1 cellular context compared by ENCODE assay signal in the genomic region with DNA sequence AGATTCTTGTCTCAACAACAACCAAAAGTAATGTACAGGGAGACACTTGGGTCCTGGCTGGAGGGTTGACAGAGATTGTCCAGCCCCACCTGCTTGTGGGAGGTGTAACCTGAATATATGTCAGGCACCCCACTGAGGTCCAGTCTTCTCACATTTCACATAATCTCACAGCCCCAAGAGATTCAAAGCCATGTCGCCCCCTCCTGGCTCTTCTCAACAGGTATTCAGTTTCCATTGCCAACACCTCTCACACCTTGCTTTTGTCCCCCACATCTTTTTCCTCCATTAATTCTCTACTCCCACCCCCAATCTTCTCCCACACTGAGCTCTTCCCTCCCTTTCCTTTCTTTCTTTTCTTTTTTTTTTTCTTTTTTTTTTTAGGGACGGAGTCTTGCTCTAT.
TF ChIP-seq lines count a peak whose summit lies in the region.

No MANE protein-coding gene starts in this region.

TF ChIP-seq in IMR-90, 13 proteins besides CTCF, POLR2A, EP300 and RAD21:
- TF ChIP-seq RCOR1 (IDR thresholded peaks at IDR 0.05; ENCODE audit: insufficient replicate concordance, low read length) (no peak), NFE2L2 (IDR thresholded peaks at IDR 0.05; ENCODE audit: low read depth, low read length) (no peak), MAFK (IDR thresholded peaks at IDR 0.05; ENCODE audit: low read depth, low read length) (no peak), FOS (IDR thresholded peaks at IDR 0.05; ENCODE audit: low read depth, low read length) (no peak), USF2 (IDR thresholded peaks at IDR 0.05; ENCODE audit: low read depth, low read length) (no peak), SMC3 (IDR thresholded peaks at IDR 0.05; ENCODE audit: low read depth, low read length) (no peak), MAZ (IDR thresholded peaks at IDR 0.05; ENCODE audit: borderline replicate concordance, low read depth, low read length) (no peak), RFX5 (IDR thresholded peaks at IDR 0.05; ENCODE audit: low read depth, low read length) (no peak), CEBPB (IDR thresholded peaks at IDR 0.05; ENCODE audit: low read depth, low read length) (no peak), MXI1 (IDR thresholded peaks at IDR 0.05; ENCODE audit: borderline replicate concordance, low read depth, low read length) (no peak), BHLHE40 (IDR thresholded peaks at IDR 0.05; ENCODE audit: low read depth, low read length) (no peak), CHD1 (IDR thresholded peaks at IDR 0.05; ENCODE audit: low read depth, low read length) (no peak)
- TF ChIP-seq, protein P1, sequence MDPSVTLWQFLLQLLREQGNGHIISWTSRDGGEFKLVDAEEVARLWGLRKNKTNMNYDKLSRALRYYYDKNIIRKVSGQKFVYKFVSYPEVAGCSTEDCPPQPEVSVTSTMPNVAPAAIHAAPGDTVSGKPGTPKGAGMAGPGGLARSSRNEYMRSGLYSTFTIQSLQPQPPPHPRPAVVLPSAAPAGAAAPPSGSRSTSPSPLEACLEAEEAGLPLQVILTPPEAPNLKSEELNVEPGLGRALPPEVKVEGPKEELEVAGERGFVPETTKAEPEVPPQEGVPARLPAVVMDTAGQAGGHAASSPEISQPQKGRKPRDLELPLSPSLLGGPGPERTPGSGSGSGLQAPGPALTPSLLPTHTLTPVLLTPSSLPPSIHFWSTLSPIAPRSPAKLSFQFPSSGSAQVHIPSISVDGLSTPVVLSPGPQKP (IDR thresholded peaks at IDR 0.05; ENCODE audit: borderline replicate concordance, low read depth, low read length): no peak
